In genomic region chrX:14030248-14030592, GRCh38 we compare ENCODE assay signal across 8 cellular contexts. TPM values are rescaled to one million over a fixed set of nuclear protein-coding genes. Genes with fewer than 3 reads are reported as not detected.
DNase-seq lines count a peak whose midpoint lies in the region; ATAC-seq and TF ChIP-seq lines count a peak whose summit lies in the region.

No MANE protein-coding gene starts in this region.

- DNase-seq in HCT116 (ENCODE audit: low read depth, low spot score) (no peak), fibroblast of lung (ENCODE audit: low read depth in 2 of 2) (peak; percentile 44 to 57), pons (ENCODE audit: low spot score) (peak; percentile 17), NK-92 (lab: John Stamatoyannopoulos, UW; ENCODE audit: unreplicated experiment) (no peak)
- DNase-seq in T-helper 2 cell treated with Interferon-gamma antibody and Interleukin-4, amounts not matched to agents 5 μg/mL and 100 μg/mL, for 36 hours (ENCODE audit: low spot score): no peak

- H3K27me3 Mint-ChIP-seq in T-helper 2 cell treated with Interferon-gamma antibody and Interleukin-4, amounts not matched to agents 5 μg/mL and 100 μg/mL, for 36 hours (ENCODE audit: low read depth): peaks cover 6% of the 10 kb centered on the region

- peak overlapping the region; percentile 97 for H3K4me3 Mint-ChIP-seq in T-helper 2 cell treated with Interferon-gamma antibody and Interleukin-4, amounts not matched to agents 5 μg/mL and 100 μg/mL, for 36 hours

- RAD21 ChIA-PET in HCT116 (lab: Charles Lee; ENCODE audit: low non-redundant PET in 1 of 2, low total read pairs in 2 of 2, uncharacterized antibody in 2 of 2, unreplicated experiment in 2 of 2): no interaction called here

- no peaks in the 10 kb centered on the region for H4K20me1 ChIP-seq in HCT116 (ENCODE audit: insufficient read depth)
- no peaks in the 10 kb centered on the region for H4K20me1 ChIP-seq in fibroblast of lung (ENCODE audit: control insufficient read depth, extremely low read depth, insufficient read depth, low read length)

- no peaks in the 10 kb centered on the region for H3K9me3 ChIP-seq in HCT116 (ENCODE audit: control insufficient read depth in 1 of 2, insufficient read depth in 1 of 2, low read depth in 1 of 2, low read length in 2 of 2)
- H3K9me3 ChIP-seq in fibroblast of lung (ENCODE audit: control insufficient read depth, insufficient read depth, low read depth, low read length): no peaks in the 10 kb centered on the region

- H3K4me2 ChIP-seq in HCT116 (ENCODE audit: low read length) (peak overlapping the region; percentile 81), fibroblast of lung (ENCODE audit: extremely low read depth, insufficient read depth, low read length) (peak overlapping the region; percentile 62)

- no peak for ATAC-seq in HCT116
- ATAC-seq in HG03095 (IDR thresholded peaks at IDR 0.05; ENCODE audit: unreplicated experiment): no peak
- ATAC-seq in GM18861 (IDR thresholded peaks at IDR 0.05; ENCODE audit: unreplicated experiment): no peak

- CTCF ChIA-PET in HCT116 (lab: Charles Lee): interaction anchor here (1.0 to 2.4 kb wide), 2 partner anchors 524 to 531 kb away, joined by 3 to 10 read pairs; no protein-coding TSS in a partner anchor

- no peak for TF ChIP-seq POLR2A in HCT116 (IDR thresholded peaks at IDR 0.05; ENCODE audit: borderline replicate concordance, extremely low read depth, insufficient read depth, insufficient read length)

- no peaks in the 10 kb centered on the region for H3K9me3 Mint-ChIP-seq in T-helper 2 cell treated with Interferon-gamma antibody and Interleukin-4, amounts not matched to agents 5 μg/mL and 100 μg/mL, for 36 hours

- H3K9me2 ChIP-seq in HCT116 (ENCODE audit: insufficient read depth): no peaks in the 10 kb centered on the region

- peak overlapping the region; percentile 64 to 69 for H3K4me3 ChIP-seq in HCT116 (replicated peaks in 1 of 2; ENCODE audit: low read depth in 1 of 2, low read length in 2 of 2)
- H3K4me3 ChIP-seq in fibroblast of lung (replicated peaks in 1 of 4; ENCODE audit: control extremely low read depth in 1 of 4, insufficient read depth in 1 of 4, low read depth in 3 of 4, low read length in 4 of 4): peak overlapping the region; percentile 70 to 82 (median 75)

- H3K27me3 ChIP-seq in HCT116 (ENCODE audit: insufficient read depth, low read length) (no peaks in the 10 kb centered on the region), fibroblast of lung (ENCODE audit: control insufficient read depth, insufficient read depth, low read length) (peaks cover 2% of the 10 kb centered on the region)

- H3K36me3 ChIP-seq in HCT116 (ENCODE audit: control insufficient read depth in 1 of 2, insufficient read depth in 2 of 2, low read length in 2 of 2) (no peaks in the 10 kb centered on the region), fibroblast of lung (ENCODE audit: control insufficient read depth, insufficient read depth, low read length) (no peaks in the 10 kb centered on the region)

- BruUV-seq in HCT116 (replicated peaks; lab: Mats Ljungman, UMichigan): TSS peak; percentile 90

- TF ChIP-seq CTCF in C4-2B (conservative IDR thresholded peaks at IDR 0.05) (no peak), HCT116 (IDR thresholded peaks at IDR 0.05 in 2 of 3, conservative IDR thresholded peaks at IDR 0.05 in 1 of 3; ENCODE audit: borderline replicate concordance in 1 of 3, insufficient read depth in 1 of 3, low read depth in 2 of 3, low read length in 2 of 3) (no peak), fibroblast of lung (conservative IDR thresholded peaks at IDR 0.05 in 1 of 2, IDR thresholded peaks at IDR 0.05 in 1 of 2; ENCODE audit: low read depth in 1 of 2, low read length in 2 of 2) (no peak)

- peak overlapping the region; percentile 80 for H3K9ac ChIP-seq in HCT116 (ENCODE audit: low read length)
- H3K9ac ChIP-seq in fibroblast of lung (ENCODE audit: insufficient read depth, low read length): peak overlapping the region; percentile 77

- TF ChIP-seq RAD21 in HCT116 (IDR thresholded peaks at IDR 0.05; ENCODE audit: low read depth): no peak

- no peak overlapping the region for H2AFZ ChIP-seq in HCT116 (ENCODE audit: low read depth, low read length, poor library complexity, severe bottlenecking)
- no peak overlapping the region for H2AFZ ChIP-seq in fibroblast of lung (ENCODE audit: low read length)

- peaks cover 25% of the 10 kb centered on the region for H3K4me1 Mint-ChIP-seq in T-helper 2 cell treated with Interferon-gamma antibody and Interleukin-4, amounts not matched to agents 5 μg/mL and 100 μg/mL, for 36 hours (ENCODE audit: low read depth)

- intact Hi-C loops in HCT116 (cut with micrococcal nuclease): loop anchor here (5.0 to 10.0 kb wide), 2 partner anchors 1075 to 1328 kb away; no protein-coding TSS in a partner anchor

- H3K27ac Mint-ChIP-seq in T-helper 2 cell treated with Interferon-gamma antibody and Interleukin-4, amounts not matched to agents 5 μg/mL and 100 μg/mL, for 36 hours: peak overlapping the region; percentile 99

- H3K79me2 ChIP-seq in HCT116 (ENCODE audit: insufficient read depth, low read length) (0 out of 2 replicates have a peak, but pooled peaks cover 4% of the 10 kb centered on the region), fibroblast of lung (ENCODE audit: control insufficient read depth, insufficient read depth, low read length) (no peaks in the 10 kb centered on the region)

- H3K36me3 Mint-ChIP-seq in T-helper 2 cell treated with Interferon-gamma antibody and Interleukin-4, amounts not matched to agents 5 μg/mL and 100 μg/mL, for 36 hours (ENCODE audit: low read depth): no peaks in the 10 kb centered on the region

- H3K4me1 ChIP-seq in HCT116 (ENCODE audit: control insufficient read depth in 1 of 2, insufficient read depth in 2 of 2, low read length in 2 of 2) (peaks cover 16 to 22% of the 10 kb centered on the region in 2 experiments), fibroblast of lung (ENCODE audit: control insufficient read depth, extremely low read depth, insufficient read depth, low read length) (peaks cover 9% of the 10 kb centered on the region)

- H3K27ac ChIP-seq in C4-2B: peak overlapping the region; percentile 78
- H3K27ac ChIP-seq in HCT116 (ENCODE audit: low read depth, low read length): peak overlapping the region; percentile 82
- H3K27ac ChIP-seq in fibroblast of lung (ENCODE audit: insufficient read depth, low read length): peak overlapping the region; percentile 85

- POLR2A ChIA-PET in HCT116 (lab: Charles Lee): interaction anchor here (0.9 to 1.3 kb wide), 3 partner anchors 116 to 519 kb away, joined by 3 read pairs; no protein-coding TSS in a partner anchor

TF ChIP-seq in HCT116, 20 proteins besides CTCF, POLR2A, EP300 and RAD21 (continues in another document):
- TF ChIP-seq TCF7L2 (IDR thresholded peaks at IDR 0.05; ENCODE audit: borderline replicate concordance, extremely low read depth, insufficient read depth, insufficient read length) (no peak), ATF3 (IDR thresholded peaks at IDR 0.05) (no peak), POLR2AphosphoS5 (IDR thresholded peaks at IDR 0.05; ENCODE audit: low read depth, low read length) (no peak), REST (IDR thresholded peaks at IDR 0.05; ENCODE audit: low read depth) (no peak), CBX3 (IDR thresholded peaks at IDR 0.05; ENCODE audit: low read depth) (no peak)
- TF ChIP-seq, protein P1, sequence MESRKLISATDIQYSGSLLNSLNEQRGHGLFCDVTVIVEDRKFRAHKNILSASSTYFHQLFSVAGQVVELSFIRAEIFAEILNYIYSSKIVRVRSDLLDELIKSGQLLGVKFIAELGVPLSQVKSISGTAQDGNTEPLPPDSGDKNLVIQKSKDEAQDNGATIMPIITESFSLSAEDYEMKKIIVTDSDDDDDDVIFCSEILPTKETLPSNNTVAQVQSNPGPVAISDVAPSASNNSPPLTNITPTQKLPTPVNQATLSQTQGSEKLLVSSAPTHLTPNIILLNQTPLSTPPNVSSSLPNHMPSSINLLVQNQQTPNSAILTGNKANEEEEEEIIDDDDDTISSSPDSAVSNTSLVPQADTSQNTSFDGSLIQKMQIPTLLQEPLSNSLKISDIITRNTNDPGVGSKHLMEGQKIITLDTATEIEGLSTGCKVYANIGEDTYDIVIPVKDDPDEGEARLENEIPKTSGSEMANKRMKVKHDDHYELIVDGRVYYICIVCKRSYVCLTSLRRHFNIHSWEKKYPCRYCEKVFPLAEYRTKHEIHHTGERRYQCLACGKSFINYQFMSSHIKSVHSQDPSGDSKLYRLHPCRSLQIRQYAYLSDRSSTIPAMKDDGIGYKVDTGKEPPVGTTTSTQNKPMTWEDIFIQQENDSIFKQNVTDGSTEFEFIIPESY (IDR thresholded peaks at IDR 0.05; ENCODE audit: extremely low read depth, insufficient replicate concordance, low read length): no peak

RNA-seq across cellular contexts. Expression of gene GEMIN8, which starts 0.5 kb away (rescaled TPM):
- total RNA-seq in HCT116 (2021; ENCODE audit: unreplicated experiment) (11.3 TPM), fibroblast of lung (11.3 and 20.1 TPM in 2 replicates)
- polyA plus RNA-seq in HCT116 (2012): 11.9 and 13.5 TPM in 2 replicates
- 18.2 and 20.9 TPM in 2 replicates for polyA plus RNA-seq in fibroblast of lung
- polyA plus RNA-seq in fibroblast of lung (2012): 13.9 and 17.2 TPM in 2 replicates
- polyA minus RNA-seq in fibroblast of lung (ENCODE audit: low replicate concordance): 5.0 and 8.4 TPM in 2 replicates

Comparison
In these comparisons a context has a peak if more than half of its experiments do, and no peak if none do; other contexts are left out.
1. DNase-seq: peak in fibroblast of lung (2 of 2) and pons (single experiment); none in HCT116 (single experiment), T-helper 2 cell treated with Interferon-gamma antibody and Interleukin-4, amounts not matched to agents 5 μg/mL and 100 μg/mL, for 36 hours (single experiment) and NK-92 (single experiment).
2. Peak in every context shown above with its lines, with median percentiles within 50 percentile points of each other: H3K27ac ChIP-seq.